16 cellular contexts compared by ENCODE assay signal in the genomic region with DNA sequence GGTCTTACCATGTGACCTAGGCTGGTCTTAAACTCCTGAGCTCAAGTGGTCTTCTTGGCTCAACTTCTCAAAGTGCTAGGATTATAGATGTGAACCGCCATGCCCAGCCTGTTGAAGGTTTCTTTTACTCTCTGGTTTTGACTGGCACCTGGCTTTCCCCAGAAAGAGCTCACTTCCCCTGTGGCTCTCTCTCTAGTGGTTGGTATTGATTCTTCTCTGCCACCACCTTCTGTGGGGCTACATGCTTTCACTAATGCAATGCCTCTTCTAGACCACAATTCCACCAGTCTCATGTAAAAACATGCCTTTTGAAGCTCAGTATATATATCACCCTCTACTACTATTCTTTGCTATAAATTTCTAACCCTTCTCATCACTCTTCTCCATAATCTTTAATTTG.
DNase-seq lines count a peak whose midpoint lies in the region; ATAC-seq, FAIRE-seq and TF ChIP-seq lines count a peak whose summit lies in the region.
"Had no signal": no experiment of that assay in that cellular context is flagged by ENCODE, and none has a peak within 500 bp of the region (broad histone marks: within the 10 kb centered on the region; RNA-seq: fewer than 3 reads in every experiment).

No MANE protein-coding gene starts in this region.

- H3K27ac ChIP-seq in GM12878 (ENCODE audit: control insufficient read depth, insufficient read depth): no peak overlapping the region
- no peak overlapping the region for H3K27ac ChIP-seq in OCI-LY7 (ENCODE audit: low read depth, low read length, poor library complexity, severe bottlenecking)
- H3K27ac ChIP-seq: neutrophil had no signal

- no peaks in the 10 kb centered on the region for H3K9me3 Mint-ChIP-seq in activated CD4-positive, alpha-beta memory T cell treated with anti-CD3 and anti-CD28 coated beads for 36 hours
- H3K9me3 Mint-ChIP-seq in activated CD4-positive, alpha-beta memory T cell treated with anti-CD3 and anti-CD28 coated beads, Interleukin-2, amount 10 ng/mL, durations not matched to agents 7 days and 5 days: no peaks in the 10 kb centered on the region
- H3K9me3 Mint-ChIP-seq: activated CD4-positive, alpha-beta T cell treated with anti-CD3 and anti-CD28 coated beads, Interleukin-2, amount 10 ng/mL, durations not matched to agents 7 days and 5 days had no signal

- H3K9me3 ChIP-seq in GM12878 (replicated peaks; ENCODE audit: control insufficient read depth, insufficient read depth, low read length): no peaks in the 10 kb centered on the region; the same call in 2 of the 3 replicates
- no peaks in the 10 kb centered on the region for H3K9me3 ChIP-seq in OCI-LY7 (ENCODE audit: low read length)
- H3K9me3 ChIP-seq: neutrophil had no signal

- H3K36me3 ChIP-seq in GM12878 (ENCODE audit: control insufficient read depth in 2 of 2, insufficient read depth in 2 of 2, low read length in 1 of 2) (no peaks in the 10 kb centered on the region), OCI-LY7 (ENCODE audit: insufficient read depth, low read length) (no peaks in the 10 kb centered on the region)
- H3K36me3 ChIP-seq: neutrophil had no signal

- SMC1A ChIA-PET in GM12878 (lab: Charles Lee; ENCODE audit: uncharacterized antibody, unreplicated experiment): interaction anchor here (1.0 to 1.8 kb wide), 2 partner anchors 68 to 365 kb away, joined by 3 to 4 read pairs; a partner anchor contains a TSS

- no peak overlapping the region for H3K4me3 Mint-ChIP-seq in activated CD4-positive, alpha-beta memory T cell treated with anti-CD3 and anti-CD28 coated beads for 36 hours
- no peak overlapping the region for H3K4me3 Mint-ChIP-seq in activated CD4-positive, alpha-beta memory T cell treated with anti-CD3 and anti-CD28 coated beads, Interleukin-2, amount 10 ng/mL, durations not matched to agents 7 days and 5 days
- H3K4me3 Mint-ChIP-seq: activated CD4-positive, alpha-beta T cell treated with anti-CD3 and anti-CD28 coated beads, Interleukin-2, amount 10 ng/mL, durations not matched to agents 7 days and 5 days had no signal

- intact Hi-C loops in activated CD4-positive, alpha-beta memory T cell treated with anti-CD3 and anti-CD28 coated beads for 36 hours (cut with micrococcal nuclease): loop anchor here (5.0 kb wide), 1 partner anchor 50 kb away; no protein-coding TSS in a partner anchor
- intact Hi-C loops in GM12878 (cut with micrococcal nuclease; ENCODE audit: unreplicated experiment): no loop called here
- intact Hi-C loops in OCI-LY7 (cut with micrococcal nuclease; ENCODE audit: unreplicated experiment): no loop called here

- TF ChIP-seq CTCF in GM12878 (IDR thresholded peaks at IDR 0.05 in 2 of 3, conservative IDR thresholded peaks at IDR 0.05 in 1 of 3; ENCODE audit: control insufficient read depth in 2 of 3, extremely low read depth in 1 of 3, insufficient read depth in 1 of 3, low read depth in 3 of 3, low read length in 3 of 3) (no peak), OCI-LY7 (conservative IDR thresholded peaks at IDR 0.05; ENCODE audit: low read length) (no peak)

- no peak overlapping the region for H3K4me2 ChIP-seq in GM12878 (ENCODE audit: control insufficient read depth, insufficient read depth)
- no peak overlapping the region for H3K4me2 ChIP-seq in OCI-LY7 (ENCODE audit: low read length)

- 31% methylated on average over 1 of the region's 1 CpG for WGBS in GM12878 (ENCODE audit: insufficient coverage, insufficient replicate concordance, low lambda C conversion rate, missing lambda C conversion rate)

- no peak for TF ChIP-seq EP300 in GM12878 (IDR thresholded peaks at IDR 0.05; ENCODE audit: borderline replicate concordance in 1 of 2, control insufficient read depth in 1 of 2, low read depth in 2 of 2, low read length in 2 of 2)

- ATAC-seq in GM21360 (IDR thresholded peaks at IDR 0.05; ENCODE audit: unreplicated experiment): peak; percentile 57
- ATAC-seq in HG03064 (IDR thresholded peaks at IDR 0.05; ENCODE audit: low read depth, unreplicated experiment): peak; percentile 61
- peak; percentile 98 for ATAC-seq in GM12878
- no peak for ATAC-seq in SK-N-SH treated with all-trans-retinoic acid at 6 μM for 48 hours

- no peak overlapping the region for H3K4me3 ChIP-seq in GM12878
- H3K4me3 ChIP-seq in OCI-LY7 (ENCODE audit: low read depth, low read length, poor library complexity, severe bottlenecking): no peak overlapping the region

- H3K79me2 ChIP-seq in GM12878 (ENCODE audit: control insufficient read depth, insufficient read depth, low read length): no peaks in the 10 kb centered on the region
- H3K79me2 ChIP-seq in OCI-LY7 (ENCODE audit: insufficient read depth, low read depth, low read length): no peaks in the 10 kb centered on the region

- POLR2A ChIA-PET in activated CD4-positive, alpha-beta memory T cell treated with anti-CD3 and anti-CD28 coated beads for 36 hours (lab: Charles Lee): no interaction called here
- POLR2A ChIA-PET in activated CD4-positive, alpha-beta memory T cell treated with anti-CD3 and anti-CD28 coated beads, Interleukin-2, amount 10 ng/mL, durations not matched to agents 7 days and 5 days (lab: Charles Lee): interaction anchor here (0.6 kb wide), 1 partner anchor 271 kb away, joined by 3 read pairs; no protein-coding TSS in a partner anchor
- POLR2A ChIA-PET in GM12878 (lab: Charles Lee) (interaction anchor here (0.7 kb wide), 1 partner anchor 415 kb away, joined by 3 read pairs; no protein-coding TSS in a partner anchor), OCI-LY7 (lab: Charles Lee) (interaction anchor here (0.6 to 1.4 kb wide), 3 partner anchors 16 to 1516 kb away, joined by 3 to 4 read pairs (median 3); no protein-coding TSS in a partner anchor)

- FAIRE-seq in GM12878 (lab: Jason Lieb, UNC): no peak
- FAIRE-seq: astrocyte had no signal

- RAD21 ChIA-PET in GM12878 (lab: Charles Lee; ENCODE audit: unreplicated experiment): no interaction called here

- no peaks in the 10 kb centered on the region for H3K9me2 ChIP-seq in OCI-LY7 (ENCODE audit: insufficient read depth, low read length)

- no peaks in the 10 kb centered on the region for H3K27me3 ChIP-seq in GM12878 (replicated peaks in 1 of 2; ENCODE audit: control insufficient read depth in 2 of 2, insufficient read depth in 2 of 2, low read length in 1 of 2)
- H3K27me3 ChIP-seq: neutrophil had no signal

- H3K4me1 ChIP-seq in GM12878 (ENCODE audit: control insufficient read depth, insufficient read depth, low read length): no peaks in the 10 kb centered on the region
- H3K4me1 ChIP-seq in OCI-LY7 (ENCODE audit: insufficient read depth, low read length, poor library complexity, severe bottlenecking): no peaks in the 10 kb centered on the region

- in situ Hi-C loops in GM12878 (cut with MboI): no loop called here

- peaks cover 3% of the 10 kb centered on the region for H3K4me1 Mint-ChIP-seq in activated CD4-positive, alpha-beta memory T cell treated with anti-CD3 and anti-CD28 coated beads for 36 hours (ENCODE audit: low read depth)
- peaks cover 4% of the 10 kb centered on the region for H3K4me1 Mint-ChIP-seq in activated CD4-positive, alpha-beta memory T cell treated with anti-CD3 and anti-CD28 coated beads, Interleukin-2, amount 10 ng/mL, durations not matched to agents 7 days and 5 days

- BruUV-seq in GM12878 (replicated peaks; lab: Mats Ljungman, UMichigan): no TSS peak
- BruUV-seq in OCI-LY7 (replicated peaks; lab: Mats Ljungman, UMichigan): no TSS peak

- no peak overlapping the region for H3K9ac ChIP-seq in GM12878 (ENCODE audit: control insufficient read depth, insufficient read depth, low read length)

- H3K27ac Mint-ChIP-seq in activated CD4-positive, alpha-beta memory T cell treated with anti-CD3 and anti-CD28 coated beads for 36 hours: no peak overlapping the region
- H3K27ac Mint-ChIP-seq in activated CD4-positive, alpha-beta memory T cell treated with anti-CD3 and anti-CD28 coated beads, Interleukin-2, amount 10 ng/mL, durations not matched to agents 7 days and 5 days: no peak overlapping the region
- H3K27ac Mint-ChIP-seq: activated CD4-positive, alpha-beta T cell treated with anti-CD3 and anti-CD28 coated beads, Interleukin-2, amount 10 ng/mL, durations not matched to agents 7 days and 5 days had no signal

- H3K27me3 Mint-ChIP-seq in activated CD4-positive, alpha-beta memory T cell treated with anti-CD3 and anti-CD28 coated beads for 36 hours: peaks cover 25% of the 10 kb centered on the region
- peaks cover 14% of the 10 kb centered on the region for H3K27me3 Mint-ChIP-seq in activated CD4-positive, alpha-beta memory T cell treated with anti-CD3 and anti-CD28 coated beads, Interleukin-2, amount 10 ng/mL, durations not matched to agents 7 days and 5 days

- no peak overlapping the region for H2AFZ ChIP-seq in GM12878 (ENCODE audit: control insufficient read depth, low read depth, low read length)
- no peak overlapping the region for H2AFZ ChIP-seq in OCI-LY7 (ENCODE audit: low read length)

- no peak for TF ChIP-seq POLR2A in GM12878 (IDR thresholded peaks at IDR 0.05; ENCODE audit: low read depth, low read length)

- no peaks in the 10 kb centered on the region for H3K36me3 Mint-ChIP-seq in activated CD4-positive, alpha-beta memory T cell treated with anti-CD3 and anti-CD28 coated beads for 36 hours
- no peaks in the 10 kb centered on the region for H3K36me3 Mint-ChIP-seq in activated CD4-positive, alpha-beta memory T cell treated with anti-CD3 and anti-CD28 coated beads, Interleukin-2, amount 10 ng/mL, durations not matched to agents 7 days and 5 days (ENCODE audit: low read depth)

- H4K20me1 ChIP-seq in GM12878 (ENCODE audit: control insufficient read depth, insufficient read depth) (no peaks in the 10 kb centered on the region), OCI-LY7 (ENCODE audit: insufficient read depth, low read length) (no peaks in the 10 kb centered on the region)

- peak; percentile 29 for DNase-seq in activated CD4-positive, alpha-beta memory T cell treated with anti-CD3 and anti-CD28 coated beads for 36 hours
- DNase-seq in activated CD4-positive, alpha-beta memory T cell treated with anti-CD3 and anti-CD28 coated beads, Interleukin-2, amount 10 ng/mL, durations not matched to agents 7 days and 5 days: no peak
- DNase-seq in GM12878 (ENCODE audit: low read depth, low spot score) (peak; percentile 39), OCI-LY7 (ENCODE audit: low spot score) (no peak)
- DNase-seq in activated CD4-positive, alpha-beta T cell treated with anti-CD3 and anti-CD28 coated beads for 4 hours: no peak
- DNase-seq: 8988T; activated CD4-positive, alpha-beta T cell treated with anti-CD3 and anti-CD28 coated beads, Interleukin-2, amount 10 ng/mL, durations not matched to agents 7 days and 5 days; cortex of kidney; islet precursor cell; NCI-H2081; stimulated activated CD4-positive, alpha-beta T cell treated with anti-CD3 and anti-CD28 coated beads, Interleukin-4, amount 100 ng/mL, for 4 hours had no signal

- CTCF ChIA-PET in activated CD4-positive, alpha-beta memory T cell treated with anti-CD3 and anti-CD28 coated beads for 36 hours (lab: Charles Lee): interaction anchor here (1.5 kb wide), 1 partner anchor 68 kb away, joined by 5 read pairs; a partner anchor contains a TSS
- CTCF ChIA-PET in activated CD4-positive, alpha-beta memory T cell treated with anti-CD3 and anti-CD28 coated beads, Interleukin-2, amount 10 ng/mL, durations not matched to agents 7 days and 5 days (lab: Charles Lee): no interaction called here
- CTCF ChIA-PET in GM12878 (lab: Yijun Ruan, JAX) (interaction anchor here (1.0 kb wide), 1 partner anchor 369 kb away, joined by 5 read pairs; no protein-coding TSS in a partner anchor), OCI-LY7 (lab: Charles Lee; ENCODE audit: unreplicated experiment) (no interaction called here)

- TF ChIP-seq RAD21 in GM12878 (IDR thresholded peaks at IDR 0.05; ENCODE audit: insufficient read depth, low read depth, low read length): no peak

Comparison
In these comparisons a context has a peak if more than half of its experiments do, and no peak if none do; other contexts are left out.
1. DNase-seq: peak in activated CD4-positive, alpha-beta memory T cell treated with anti-CD3 and anti-CD28 coated beads for 36 hours (single experiment) and GM12878 (single experiment); none in activated CD4-positive, alpha-beta memory T cell treated with anti-CD3 and anti-CD28 coated beads, Interleukin-2, amount 10 ng/mL, durations not matched to agents 7 days and 5 days (single experiment), OCI-LY7 (single experiment) and activated CD4-positive, alpha-beta T cell treated with anti-CD3 and anti-CD28 coated beads for 4 hours (0 of 2).
2. CTCF ChIA-PET loops: an anchor here in activated CD4-positive, alpha-beta memory T cell treated with anti-CD3 and anti-CD28 coated beads for 36 hours (1.5 kb wide) and GM12878 (1.0 kb wide); none called in activated CD4-positive, alpha-beta memory T cell treated with anti-CD3 and anti-CD28 coated beads, Interleukin-2, amount 10 ng/mL, durations not matched to agents 7 days and 5 days and OCI-LY7.